Comparison of ENCODE assay signal across 1 cellular context in genomic region chr19:55405638-55406037, GRCh38.
TF ChIP-seq lines count a peak whose summit lies in the region.

No MANE protein-coding gene starts in this region.

TF ChIP-seq in IMR-90, 13 proteins besides CTCF, POLR2A, EP300 and RAD21:
- no peak for TF ChIP-seq RFX5 (IDR thresholded peaks at IDR 0.05; ENCODE audit: low read depth, low read length)
- TF ChIP-seq MAZ (IDR thresholded peaks at IDR 0.05; ENCODE audit: borderline replicate concordance, low read depth, low read length) = no peak
- no peak for TF ChIP-seq NFE2L2 (IDR thresholded peaks at IDR 0.05; ENCODE audit: low read depth, low read length)
- TF ChIP-seq RCOR1 (IDR thresholded peaks at IDR 0.05; ENCODE audit: insufficient replicate concordance, low read length) = no peak
- TF ChIP-seq BHLHE40 (IDR thresholded peaks at IDR 0.05; ENCODE audit: low read depth, low read length) = no peak
- no peak for TF ChIP-seq USF2 (IDR thresholded peaks at IDR 0.05; ENCODE audit: low read depth, low read length)
- no peak for TF ChIP-seq CHD1 (IDR thresholded peaks at IDR 0.05; ENCODE audit: low read depth, low read length)
- TF ChIP-seq, protein P1, sequence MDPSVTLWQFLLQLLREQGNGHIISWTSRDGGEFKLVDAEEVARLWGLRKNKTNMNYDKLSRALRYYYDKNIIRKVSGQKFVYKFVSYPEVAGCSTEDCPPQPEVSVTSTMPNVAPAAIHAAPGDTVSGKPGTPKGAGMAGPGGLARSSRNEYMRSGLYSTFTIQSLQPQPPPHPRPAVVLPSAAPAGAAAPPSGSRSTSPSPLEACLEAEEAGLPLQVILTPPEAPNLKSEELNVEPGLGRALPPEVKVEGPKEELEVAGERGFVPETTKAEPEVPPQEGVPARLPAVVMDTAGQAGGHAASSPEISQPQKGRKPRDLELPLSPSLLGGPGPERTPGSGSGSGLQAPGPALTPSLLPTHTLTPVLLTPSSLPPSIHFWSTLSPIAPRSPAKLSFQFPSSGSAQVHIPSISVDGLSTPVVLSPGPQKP (IDR thresholded peaks at IDR 0.05; ENCODE audit: borderline replicate concordance, low read depth, low read length) = no peak
- TF ChIP-seq SMC3 (IDR thresholded peaks at IDR 0.05; ENCODE audit: low read depth, low read length) = no peak
- TF ChIP-seq CEBPB (IDR thresholded peaks at IDR 0.05; ENCODE audit: low read depth, low read length) = no peak
- no peak for TF ChIP-seq FOS (IDR thresholded peaks at IDR 0.05; ENCODE audit: low read depth, low read length)
- TF ChIP-seq MXI1 (IDR thresholded peaks at IDR 0.05; ENCODE audit: borderline replicate concordance, low read depth, low read length) = no peak
- TF ChIP-seq MAFK (IDR thresholded peaks at IDR 0.05; ENCODE audit: low read depth, low read length) = no peak
